In genomic region chr14:69459122-69459521, GRCh38 we compare ENCODE assay signal across 1 cellular context.
TF ChIP-seq lines count a peak whose summit lies in the region.

No MANE protein-coding gene starts in this region.

TF ChIP-seq in H1, 55 proteins besides CTCF, POLR2A, EP300 and RAD21:
- no peak for TF ChIP-seq MAFK (IDR thresholded peaks at IDR 0.05; ENCODE audit: low read depth, low read length)
- no peak for TF ChIP-seq CREB1 (IDR thresholded peaks at IDR 0.05)
- TF ChIP-seq CHD2 (IDR thresholded peaks at IDR 0.05; ENCODE audit: low read length), result no peak
- peak; percentile 41; the same call in 1 of the 2 replicates for TF ChIP-seq TEAD4 (IDR thresholded peaks at IDR 0.05; ENCODE audit: low read depth, low read length)
